ENCODE assay signal across 10 cellular contexts in the genomic region with DNA sequence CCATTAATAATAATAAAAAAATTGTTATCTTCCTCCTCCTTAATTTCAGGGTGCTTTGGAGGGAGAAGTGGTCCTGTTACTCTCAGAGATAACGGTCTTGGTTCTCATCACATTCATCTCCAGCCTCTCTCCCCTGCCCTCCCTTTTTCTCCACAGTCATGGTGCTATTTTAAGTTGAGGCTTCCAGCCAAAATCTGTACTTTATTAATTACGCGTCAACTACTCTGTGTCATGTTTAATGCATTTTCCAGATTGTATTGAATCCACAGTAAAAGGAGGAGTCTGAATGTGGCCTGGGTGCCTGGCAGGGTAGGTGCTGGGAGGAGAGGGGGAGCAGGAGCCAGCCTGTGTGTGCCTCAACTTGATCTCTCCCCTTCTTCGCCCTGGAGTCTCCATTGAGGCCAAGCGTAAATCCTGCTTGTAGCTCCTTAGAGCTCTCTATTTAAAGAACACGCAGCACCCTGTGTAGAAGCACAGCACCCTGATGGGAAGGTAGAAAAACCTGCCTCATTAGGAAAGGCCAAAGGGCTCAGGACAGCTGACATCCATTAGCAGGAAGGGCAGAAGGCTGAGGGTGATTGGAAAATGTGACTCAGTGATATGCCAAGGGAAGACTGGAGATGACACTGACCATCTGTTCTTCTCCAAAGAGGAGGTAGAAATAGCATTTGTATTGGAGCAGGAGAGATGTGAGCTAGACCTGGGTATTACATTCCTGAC.
DNase-seq lines count a peak whose midpoint lies in the region; ATAC-seq, FAIRE-seq and TF ChIP-seq lines count a peak whose summit lies in the region.
"Had no signal": no experiment of that assay in that cellular context is flagged by ENCODE, and none has a peak within 500 bp of the region (broad histone marks: within the 10 kb centered on the region; RNA-seq: fewer than 3 reads in every experiment).

No MANE protein-coding gene starts in this region.

- TF ChIP-seq POLR2A in K562 (conservative IDR thresholded peaks at IDR 0.05), result no peak

- no peaks in the 10 kb centered on the region for H3K4me1 Mint-ChIP-seq in activated T-cell treated with anti-CD3 and anti-CD28 coated beads, Interleukin-2, amount 50 U/mL, for 4 hours (ENCODE audit: low read depth)
- H3K4me1 Mint-ChIP-seq: activated B cell treated with CpG ODN at 0.5 μM for 24 hours had no signal

- H3K79me2 ChIP-seq in K562 (ENCODE audit: control insufficient read depth, insufficient read depth, low read length), result no peaks in the 10 kb centered on the region

- no peak overlapping the region for H3K4me3 ChIP-seq in K562
- no peak overlapping the region for H3K4me3 ChIP-seq in lower lobe of right lung
- H3K4me3 ChIP-seq in stomach smooth muscle (ENCODE audit: low read length in 2 of 2), result peak overlapping the region; percentile 9 to 35

- ATAC-seq in K562, result no peak
- ATAC-seq in lower lobe of right lung, result no peak
- no peak for ATAC-seq in activated T-cell treated with anti-CD3 and anti-CD28 coated beads, Interleukin-2, amount 50 U/mL, for 4 hours
- ATAC-seq in GM19328 (IDR thresholded peaks at IDR 0.05; ENCODE audit: unreplicated experiment), result no peak

- H3K9me3 ChIP-seq in K562 (replicated peaks; ENCODE audit: control insufficient read depth, insufficient read depth, low read depth, low read length) (no peaks in the 10 kb centered on the region), lower lobe of right lung (no peaks in the 10 kb centered on the region), stomach smooth muscle (ENCODE audit: control insufficient read depth in 2 of 2, low read length in 2 of 2) (no peaks in the 10 kb centered on the region)

- no peaks in the 10 kb centered on the region for H3K9me1 ChIP-seq in K562 (ENCODE audit: control insufficient read depth, insufficient read depth, low read length)

- H3K4me2 ChIP-seq in K562 (ENCODE audit: insufficient read depth, low read length), result no peak overlapping the region

- TF ChIP-seq CTCF in K562 (IDR thresholded peaks at IDR 0.05 in 2 of 3, conservative IDR thresholded peaks at IDR 0.05 in 1 of 3; ENCODE audit: insufficient read depth in 2 of 3, low read depth in 1 of 3, low read length in 3 of 3) (no peak), lower lobe of right lung (IDR thresholded peaks at IDR 0.05) (no peak)

- H3K36me3 Mint-ChIP-seq in activated T-cell treated with anti-CD3 and anti-CD28 coated beads, Interleukin-2, amount 50 U/mL, for 4 hours (ENCODE audit: insufficient read depth), result no peaks in the 10 kb centered on the region

- DNase-seq in M059J (ENCODE audit: low read depth) (peak; percentile 85), K562 (ENCODE audit: extremely low read depth in 1 of 4, low spot score in 3 of 4) (peak in 3 of 4 experiments; percentile 33 to 42 (median 35)), lower lobe of right lung (no peak)
- no peak for DNase-seq in activated T-cell treated with anti-CD3 and anti-CD28 coated beads, Interleukin-2, amount 50 U/mL, for 4 hours
- no peak for DNase-seq in activated CD8-positive, alpha-beta memory T cell treated with anti-CD3 and anti-CD28 coated beads for 24 hours
- DNase-seq: activated B cell treated with CpG ODN at 0.5 μM for 24 hours; effector CD4-positive, alpha-beta T cell; NCI-H526 treated with DMSO at 0.1 percent for 48 hours had no signal

- peaks cover 16% of the 10 kb centered on the region for H3K27me3 Mint-ChIP-seq in activated T-cell treated with anti-CD3 and anti-CD28 coated beads, Interleukin-2, amount 50 U/mL, for 4 hours (ENCODE audit: low read depth)

- no peaks in the 10 kb centered on the region for H4K20me1 ChIP-seq in K562 (replicated peaks; ENCODE audit: control insufficient read depth, insufficient read depth, low read length)

- H3K27me3 ChIP-seq in K562 (ENCODE audit: control insufficient read depth in 2 of 2, insufficient read depth in 2 of 2, low read length in 2 of 2), result peaks cover 2 to 14% of the 10 kb centered on the region in 2 experiments; a peak in 4 of 5 replicates
- no peaks in the 10 kb centered on the region for H3K27me3 ChIP-seq in lower lobe of right lung (ENCODE audit: low read depth)
- no peaks in the 10 kb centered on the region for H3K27me3 ChIP-seq in stomach smooth muscle (ENCODE audit: control insufficient read depth in 1 of 2, insufficient read depth in 2 of 2, low read length in 2 of 2)

- H3K27ac ChIP-seq in K562 (ENCODE audit: extremely low read depth, low read depth, low read length), result no peak overlapping the region
- H3K27ac ChIP-seq in lower lobe of right lung, result peak overlapping the region; percentile 10
- peak overlapping the region; percentile 77 for H3K27ac ChIP-seq in stomach smooth muscle (ENCODE audit: low read length)

- POLR2A ChIA-PET in K562 (lab: Yijun Ruan, JAX), result interaction anchor here (0.5 to 1.6 kb wide), 7 partner anchors 9 to 693 kb away, joined by 3 to 7 read pairs (median 4); no protein-coding TSS in a partner anchor

- H2AFZ ChIP-seq in K562 (ENCODE audit: low read depth, low read length), result no peak overlapping the region

- 37% methylated on average over 6 of the region's 6 CpGs for WGBS in K562 (ENCODE audit: insufficient coverage, low coverage, missing lambda C conversion rate)

- no peak overlapping the region for H3K4me3 Mint-ChIP-seq in activated T-cell treated with anti-CD3 and anti-CD28 coated beads, Interleukin-2, amount 50 U/mL, for 4 hours
- H3K4me3 Mint-ChIP-seq: activated B cell treated with CpG ODN at 0.5 μM for 24 hours had no signal

- CTCF ChIA-PET in K562 (lab: Yijun Ruan, JAX; ENCODE audit: low intra/inter-chr PET ratio), result no interaction called here

- no peak for TF ChIP-seq RAD21 in K562 (CRISPR knock-in tag; conservative IDR thresholded peaks at IDR 0.05 in 1 of 2, IDR thresholded peaks at IDR 0.05 in 1 of 2)

- H3K36me3 ChIP-seq in K562 (ENCODE audit: control insufficient read depth, insufficient read depth, low read length), result no peaks in the 10 kb centered on the region
- H3K36me3 ChIP-seq in lower lobe of right lung, result no peaks in the 10 kb centered on the region
- no peaks in the 10 kb centered on the region for H3K36me3 ChIP-seq in stomach smooth muscle (ENCODE audit: control insufficient read depth in 2 of 2, insufficient read depth in 2 of 2, low read length in 2 of 2)

- intact Hi-C loops in K562 (cut with micrococcal nuclease), result no loop called here
- intact Hi-C loops in lower lobe of right lung (cut with DNase I), result no loop called here

- in situ Hi-C loops in K562 (cut with MboI), result no loop called here

- H3K9me3 Mint-ChIP-seq in activated T-cell treated with anti-CD3 and anti-CD28 coated beads, Interleukin-2, amount 50 U/mL, for 4 hours, result no peaks in the 10 kb centered on the region
- H3K9me3 Mint-ChIP-seq: activated B cell treated with CpG ODN at 0.5 μM for 24 hours had no signal

- BruUV-seq in K562 (replicated peaks; lab: Mats Ljungman, UMichigan), result no TSS peak

- H3K9ac ChIP-seq in K562 (ENCODE audit: insufficient read depth in 1 of 2, low read depth in 2 of 2, low read length in 2 of 2) (peak overlapping the region in 1 of 2 experiments; percentile 15; a peak in 1 of 4 replicates), stomach smooth muscle (ENCODE audit: low read length in 2 of 2) (peak overlapping the region in 1 of 2 donors; percentile 13)

- H3K4me1 ChIP-seq in K562 (replicated peaks in 1 of 2; ENCODE audit: control insufficient read depth in 2 of 2, insufficient read depth in 2 of 2, low read length in 2 of 2) (peaks cover 29 to 34% of the 10 kb centered on the region in 2 experiments; a peak in 4 of 5 replicates), lower lobe of right lung (peaks cover 84% of the 10 kb centered on the region), stomach smooth muscle (ENCODE audit: control insufficient read depth, insufficient read depth, low read length) (peaks cover 68% of the 10 kb centered on the region)

- no peak for TF ChIP-seq EP300 in K562 (IDR thresholded peaks at IDR 0.05; ENCODE audit: low read length)

- FAIRE-seq in K562 (lab: Jason Lieb, UNC), result no peak

TF ChIP-seq in K562, 482 proteins besides CTCF, POLR2A, EP300 and RAD21 (continues in another document):
- TF ChIP-seq PHF20 (IDR thresholded peaks at IDR 0.05; ENCODE audit: partially characterized antibody) (no peak), HMG20A (CRISPR knock-in tag; conservative IDR thresholded peaks at IDR 0.05) (no peak), ZBTB17 (CRISPR knock-in tag; IDR thresholded peaks at IDR 0.05) (no peak), DACH1 (IDR thresholded peaks at IDR 0.05; ENCODE audit: partially characterized antibody) (no peak), KLF10 (CRISPR knock-in tag; IDR thresholded peaks at IDR 0.05) (no peak), U2AF1 (optimal IDR thresholded peaks at IDR 0.05; ENCODE audit: low read depth, low read length) (no peak), NCOR1 (IDR thresholded peaks at IDR 0.05) (peak; percentile 55)
- TF ChIP-seq, protein P1, sequence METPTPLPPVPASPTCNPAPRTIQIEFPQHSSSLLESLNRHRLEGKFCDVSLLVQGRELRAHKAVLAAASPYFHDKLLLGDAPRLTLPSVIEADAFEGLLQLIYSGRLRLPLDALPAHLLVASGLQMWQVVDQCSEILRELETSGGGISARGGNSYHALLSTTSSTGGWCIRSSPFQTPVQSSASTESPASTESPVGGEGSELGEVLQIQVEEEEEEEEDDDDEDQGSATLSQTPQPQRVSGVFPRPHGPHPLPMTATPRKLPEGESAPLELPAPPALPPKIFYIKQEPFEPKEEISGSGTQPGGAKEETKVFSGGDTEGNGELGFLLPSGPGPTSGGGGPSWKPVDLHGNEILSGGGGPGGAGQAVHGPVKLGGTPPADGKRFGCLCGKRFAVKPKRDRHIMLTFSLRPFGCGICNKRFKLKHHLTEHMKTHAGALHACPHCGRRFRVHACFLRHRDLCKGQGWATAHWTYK (CRISPR knock-in tag; IDR thresholded peaks at IDR 0.05), result no peak
- TF ChIP-seq, protein P2, sequence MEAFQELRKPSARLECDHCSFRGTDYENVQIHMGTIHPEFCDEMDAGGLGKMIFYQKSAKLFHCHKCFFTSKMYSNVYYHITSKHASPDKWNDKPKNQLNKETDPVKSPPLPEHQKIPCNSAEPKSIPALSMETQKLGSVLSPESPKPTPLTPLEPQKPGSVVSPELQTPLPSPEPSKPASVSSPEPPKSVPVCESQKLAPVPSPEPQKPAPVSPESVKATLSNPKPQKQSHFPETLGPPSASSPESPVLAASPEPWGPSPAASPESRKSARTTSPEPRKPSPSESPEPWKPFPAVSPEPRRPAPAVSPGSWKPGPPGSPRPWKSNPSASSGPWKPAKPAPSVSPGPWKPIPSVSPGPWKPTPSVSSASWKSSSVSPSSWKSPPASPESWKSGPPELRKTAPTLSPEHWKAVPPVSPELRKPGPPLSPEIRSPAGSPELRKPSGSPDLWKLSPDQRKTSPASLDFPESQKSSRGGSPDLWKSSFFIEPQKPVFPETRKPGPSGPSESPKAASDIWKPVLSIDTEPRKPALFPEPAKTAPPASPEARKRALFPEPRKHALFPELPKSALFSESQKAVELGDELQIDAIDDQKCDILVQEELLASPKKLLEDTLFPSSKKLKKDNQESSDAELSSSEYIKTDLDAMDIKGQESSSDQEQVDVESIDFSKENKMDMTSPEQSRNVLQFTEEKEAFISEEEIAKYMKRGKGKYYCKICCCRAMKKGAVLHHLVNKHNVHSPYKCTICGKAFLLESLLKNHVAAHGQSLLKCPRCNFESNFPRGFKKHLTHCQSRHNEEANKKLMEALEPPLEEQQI (IDR thresholded peaks at IDR 0.05), result no peak

Comparison
In these comparisons a context has a peak if more than half of its experiments do, and no peak if none do; other contexts are left out.
1. DNase-seq: peak in M059J (single experiment) and K562 (3 of 4); none in lower lobe of right lung (single experiment), activated T-cell treated with anti-CD3 and anti-CD28 coated beads, Interleukin-2, amount 50 U/mL, for 4 hours (single experiment) and activated CD8-positive, alpha-beta memory T cell treated with anti-CD3 and anti-CD28 coated beads for 24 hours (single experiment).
2. H3K4me3 ChIP-seq: peak in stomach smooth muscle (2 of 2); none in K562 (single experiment) and lower lobe of right lung (single experiment).